9 cellular contexts compared by ENCODE assay signal in genomic region chr20:50837532-50838321, GRCh38. TPM values are rescaled to one million over a fixed set of nuclear protein-coding genes. Genes with fewer than 3 reads are reported as not detected.
DNase-seq lines count a peak whose midpoint lies in the region; ATAC-seq, FAIRE-seq and TF ChIP-seq lines count a peak whose summit lies in the region.
"Had no signal": no experiment of that assay in that cellular context is flagged by ENCODE, and none has a peak within 500 bp of the region (broad histone marks: within the 10 kb centered on the region; RNA-seq: fewer than 3 reads in every experiment).

No MANE protein-coding gene starts in this region.

- H2AFZ ChIP-seq in smooth muscle cell (ENCODE audit: low read depth) = peak overlapping the region; percentile 34

- intact Hi-C loops in posterior vena cava (cut with DNase I) = no loop called here

- peak; percentile 80 for FAIRE-seq in HTR-8/SVneo (lab: Jason Lieb, UNC)
- FAIRE-seq: G401.6 had no signal

- H3K4me1 ChIP-seq in endodermal cell (ENCODE audit: control insufficient read depth, insufficient read depth, low read length) (no peaks in the 10 kb centered on the region), smooth muscle cell (ENCODE audit: low read depth) (no peaks in the 10 kb centered on the region)

- H3K9ac ChIP-seq in endodermal cell (ENCODE audit: extremely low read depth, low read length, poor library complexity, severe bottlenecking) (no peak overlapping the region), smooth muscle cell (ENCODE audit: low read depth) (no peak overlapping the region)

- H3K27me3 Mint-ChIP-seq in endodermal cell (ENCODE audit: insufficient read depth) = no peaks in the 10 kb centered on the region

- no peaks in the 10 kb centered on the region for H3K9me3 Mint-ChIP-seq in endodermal cell

- WGBS in endodermal cell (ENCODE audit: insufficient coverage in 1 of 2, insufficient read length in 1 of 2), 2 experiments = 94 to 95% methylated on average over 17 to 22 of the region's 22 CpGs
- WGBS in smooth muscle cell (ENCODE audit: low lambda C conversion rate) = 35% methylated on average over 22 of the region's 22 CpGs

- peak; percentile 91 for ATAC-seq in GM19351 (IDR thresholded peaks at IDR 0.05; ENCODE audit: unreplicated experiment)

- no peaks in the 10 kb centered on the region for H3K36me3 ChIP-seq in endodermal cell (ENCODE audit: control insufficient read depth, insufficient read depth, low read length)
- no peaks in the 10 kb centered on the region for H3K36me3 ChIP-seq in smooth muscle cell (ENCODE audit: low read depth)

- H4K20me1 ChIP-seq in smooth muscle cell (ENCODE audit: low read depth) = no peaks in the 10 kb centered on the region

- H3K27me3 ChIP-seq in endodermal cell (ENCODE audit: control insufficient read depth, insufficient read depth, low read length, poor library complexity, severe bottlenecking) (no peaks in the 10 kb centered on the region), smooth muscle cell (ENCODE audit: low read depth) (no peaks in the 10 kb centered on the region)

- H3K9me3 ChIP-seq in endodermal cell (ENCODE audit: control insufficient read depth, low read length) = no peaks in the 10 kb centered on the region
- no peaks in the 10 kb centered on the region for H3K9me3 ChIP-seq in smooth muscle cell (replicated peaks; ENCODE audit: low read depth)

- peak overlapping the region; percentile 54 for H3K27ac Mint-ChIP-seq in endodermal cell

- H3K4me2 ChIP-seq in smooth muscle cell = peak overlapping the region; percentile 63

- peaks cover 2% of the 10 kb centered on the region for H3K36me3 Mint-ChIP-seq in endodermal cell (ENCODE audit: low read depth)

- H3K27ac ChIP-seq in endodermal cell (ENCODE audit: low read depth, low read length) (no peak overlapping the region), smooth muscle cell (ENCODE audit: low read depth) (peak overlapping the region; percentile 61)

- TF ChIP-seq CTCF in endodermal cell (conservative IDR thresholded peaks at IDR 0.05) = no peak
- TF ChIP-seq CTCF in smooth muscle cell (IDR thresholded peaks at IDR 0.05; ENCODE audit: borderline replicate concordance, insufficient read depth, poor library complexity, severe bottlenecking) = no peak

- DNase-seq in A172 (ENCODE audit: low spot score) (peak; percentile 41), HTR-8/SVneo (ENCODE audit: insufficient read length, low spot score) (no peak), endodermal cell (no peak), smooth muscle cell (lab: John Stamatoyannopoulos, UW; ENCODE audit: unreplicated experiment) (peak; percentile 5), posterior vena cava (ENCODE audit: low spot score) (no peak), NCI-H1092 treated with DMSO at 0.1 percent for 48 hours (lab: John Stamatoyannopoulos, UW) (no peak), COLO829 (ENCODE audit: low spot score) (no peak)

- H3K79me2 ChIP-seq in smooth muscle cell (ENCODE audit: low read depth) = no peaks in the 10 kb centered on the region

- no peak overlapping the region for H3K4me3 ChIP-seq in endodermal cell (ENCODE audit: low read length)
- H3K4me3 ChIP-seq in smooth muscle cell = no peak overlapping the region

- peaks cover 1% of the 10 kb centered on the region for H3K4me1 Mint-ChIP-seq in endodermal cell

- H3K4me3 Mint-ChIP-seq in endodermal cell = no peak overlapping the region

- H3F3A ChIP-seq in smooth muscle cell (ENCODE audit: low read depth) = peaks cover 4% of the 10 kb centered on the region

RNA-seq across cellular contexts. Expression of gene BCAS4, which starts 42.9 kb away (rescaled TPM):
- 21.4 and 43.8 TPM in 2 replicates for total RNA-seq in A172 (2014; rRNA removed; shearing (Covaris generic))
- total RNA-seq in endodermal cell (10 to 100 TPM in 1 of 2 donors, 1 to 10 TPM in 1; 9.5 to 25.2 TPM), smooth muscle cell (1.1 and 5.3 TPM in 2 replicates), posterior vena cava (1 to 10 TPM; 2.1 to 2.7 TPM)
- polyA plus RNA-seq in endodermal cell (2013, experiment 1 of 2) = 10.0 TPM
- polyA plus RNA-seq in endodermal cell (2013, experiment 2 of 2) = 10.5 TPM
- 13.1 and 14.1 TPM in 2 replicates for polyA plus RNA-seq in smooth muscle cell

Comparison
In these comparisons a context has a peak if more than half of its experiments do, and no peak if none do; other contexts are left out.
1. DNase-seq: peak in A172 (single experiment) and smooth muscle cell (single experiment); none in HTR-8/SVneo (single experiment), endodermal cell (single experiment), posterior vena cava (single experiment), NCI-H1092 treated with DMSO at 0.1 percent for 48 hours (single experiment) and COLO829 (single experiment).